Comparison of ENCODE assay signal across 8 cellular contexts in genomic region chr17:82963104-82963950, GRCh38.
DNase-seq lines count a peak whose midpoint lies in the region; FAIRE-seq and TF ChIP-seq lines count a peak whose summit lies in the region.

No MANE protein-coding gene starts in this region.

- H3K27me3 ChIP-seq in mammary epithelial cell (ENCODE audit: insufficient read depth, low read length) = no peaks in the 10 kb centered on the region

- H3K9me3 ChIP-seq in OCI-LY7 (ENCODE audit: low read length) = peaks cover 8% of the 10 kb centered on the region; the same call in 1 of the 2 replicates
- no peaks in the 10 kb centered on the region for H3K9me3 ChIP-seq in mammary epithelial cell (replicated peaks; ENCODE audit: insufficient read depth, low read length)

- no peak overlapping the region for H3K4me3 ChIP-seq in OCI-LY7 (ENCODE audit: low read depth, low read length, poor library complexity, severe bottlenecking)
- H3K4me3 ChIP-seq in mammary epithelial cell (replicated peaks in 1 of 3; ENCODE audit: insufficient read depth in 1 of 3, low read depth in 2 of 3, low read length in 3 of 3) = peak overlapping the region in 1 of 3 experiments; percentile 20
- peak overlapping the region; percentile 0 for H3K4me3 ChIP-seq in skeletal muscle cell (ENCODE audit: low read depth, low read length)

- BruUV-seq in OCI-LY7 (replicated peaks; lab: Mats Ljungman, UMichigan) = no TSS peak
- BruUV-seq in mammary epithelial cell (replicated peaks; lab: Mats Ljungman, UMichigan) = no TSS peak

- FAIRE-seq in RCC 7860 (lab: Jason Lieb, UNC) = no peak

- peak overlapping the region; percentile 17 for H3K4me2 ChIP-seq in OCI-LY7 (ENCODE audit: low read length)
- peak overlapping the region; percentile 49 for H3K4me2 ChIP-seq in mammary epithelial cell (ENCODE audit: insufficient read depth, low read depth, low read length)

- TF ChIP-seq CTCF in OCI-LY7 (conservative IDR thresholded peaks at IDR 0.05; ENCODE audit: low read length) (peak; percentile 62), mammary epithelial cell (conservative IDR thresholded peaks at IDR 0.05 in 1 of 2, IDR thresholded peaks at IDR 0.05 in 1 of 2; ENCODE audit: extremely low read depth in 1 of 2, insufficient read depth in 1 of 2, low read depth in 1 of 2, low read length in 2 of 2) (peak; percentile 44 to 85)

- H3K9ac ChIP-seq in mammary epithelial cell (ENCODE audit: insufficient read depth, low read length) = no peak overlapping the region

- POLR2A ChIA-PET in OCI-LY7 (lab: Charles Lee) = interaction anchor here (0.6 kb wide), 2 partner anchors 218 to 247 kb away, joined by 3 read pairs; partner anchors contain the start of gene FN3KRP

- CTCF ChIA-PET in OCI-LY7 (lab: Charles Lee; ENCODE audit: unreplicated experiment) = no interaction called here
- CTCF ChIA-PET in mammary epithelial cell (lab: Charles Lee; ENCODE audit: low non-redundant PET) = interaction anchor here (0.6 kb wide), 1 partner anchor 181 kb away, joined by 3 read pairs; no protein-coding TSS in a partner anchor

- H2AFZ ChIP-seq in OCI-LY7 (ENCODE audit: low read length) = no peak overlapping the region
- H2AFZ ChIP-seq in mammary epithelial cell (ENCODE audit: low read depth, low read length) = peak overlapping the region; percentile 75

- H3K36me3 ChIP-seq in OCI-LY7 (ENCODE audit: insufficient read depth, low read length) = peaks cover 20% of the 10 kb centered on the region
- no peaks in the 10 kb centered on the region for H3K36me3 ChIP-seq in mammary epithelial cell (ENCODE audit: insufficient read depth, low read length)

- H3K27ac ChIP-seq in OCI-LY7 (ENCODE audit: low read depth, low read length, poor library complexity, severe bottlenecking) (no peak overlapping the region), mammary epithelial cell (ENCODE audit: insufficient read depth, low read depth, low read length) (no peak overlapping the region)

- H4K20me1 ChIP-seq in OCI-LY7 (ENCODE audit: insufficient read depth, low read length) (no peaks in the 10 kb centered on the region), mammary epithelial cell (ENCODE audit: insufficient read depth, low read length) (no peaks in the 10 kb centered on the region)

- no peaks in the 10 kb centered on the region for H3K79me2 ChIP-seq in OCI-LY7 (ENCODE audit: insufficient read depth, low read depth, low read length)
- H3K79me2 ChIP-seq in mammary epithelial cell (ENCODE audit: insufficient read depth, low read length) = no peaks in the 10 kb centered on the region

- intact Hi-C loops in OCI-LY7 (cut with micrococcal nuclease; ENCODE audit: unreplicated experiment) (no loop called here), mammary epithelial cell (cut with micrococcal nuclease) (no loop called here)

- WGBS in mammary epithelial cell (ENCODE audit: low coverage, missing lambda C conversion rate) = 21% methylated on average over 18 of the region's 25 CpGs

- DNase-seq in SIG-M5 treated with dmso at 0.1 percent for 504 hours (lab: John Stamatoyannopoulos, UW; ENCODE audit: unreplicated experiment) (peak; percentile 36), SIG-M5 (lab: John Stamatoyannopoulos, UW) (no peak), OCI-LY7 (ENCODE audit: low spot score) (peak; percentile 33), mammary epithelial cell (peak; percentile 17), iPS-NIHi11 (ENCODE audit: low spot score) (peak; percentile 84), skeletal muscle cell (ENCODE audit: low read depth) (peak; percentile 27), RCC 7860 (ENCODE audit: low spot score) (no peak), NCI-H1694 treated with DMSO at 0.1 percent for 48 hours (lab: John Stamatoyannopoulos, UW) (no peak)

- dilution Hi-C loops in mammary epithelial cell (cut with HindIII; ENCODE audit: low sequenced_read_pairs) = no loop called here

- H3K9me2 ChIP-seq in OCI-LY7 (ENCODE audit: insufficient read depth, low read length) = no peaks in the 10 kb centered on the region

- H3K4me1 ChIP-seq in OCI-LY7 (ENCODE audit: insufficient read depth, low read length, poor library complexity, severe bottlenecking) (peaks cover 52% of the 10 kb centered on the region), mammary epithelial cell (ENCODE audit: insufficient read depth, low read length) (peaks cover 10% of the 10 kb centered on the region)

- in situ Hi-C loops in mammary epithelial cell (cut with MboI; ENCODE audit: low sequenced_read_pairs in 2 of 2) = no loop called here

Comparison
In these comparisons a context has a peak if more than half of its experiments do, and no peak if none do; other contexts are left out.
1. DNase-seq: peak in SIG-M5 treated with dmso at 0.1 percent for 504 hours (single experiment), OCI-LY7 (single experiment), mammary epithelial cell (single experiment), iPS-NIHi11 (single experiment) and skeletal muscle cell (single experiment); none in SIG-M5 (single experiment), RCC 7860 (single experiment) and NCI-H1694 treated with DMSO at 0.1 percent for 48 hours (single experiment).